Comparison of ENCODE assay signal across 26 cellular contexts in the genomic region with DNA sequence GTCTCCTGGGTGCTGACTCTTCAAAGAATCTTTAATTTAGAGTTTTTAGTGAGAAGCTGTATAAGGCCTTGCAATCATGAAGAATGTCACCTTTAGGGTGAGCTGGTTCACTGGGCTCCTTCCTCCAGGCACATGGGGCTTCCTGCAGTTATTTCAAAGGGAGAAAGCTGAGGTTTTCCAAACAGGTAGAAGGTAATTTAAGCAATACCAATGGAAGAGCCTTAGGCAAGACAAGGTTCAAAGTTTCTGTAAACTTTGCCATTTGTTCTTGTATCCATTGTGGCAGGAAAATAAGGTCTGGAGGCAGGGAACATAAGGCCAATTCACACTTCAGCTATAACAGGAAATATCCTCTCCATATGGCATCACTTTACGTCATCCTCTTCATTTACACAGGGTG.
A peak's percentile ranks its signal among the peaks of the same experiment; 100 is the strongest.
DNase-seq lines count a peak whose midpoint lies in the region; ATAC-seq, FAIRE-seq and TF ChIP-seq lines count a peak whose summit lies in the region.
"Had no signal": no experiment of that assay in that cellular context is flagged by ENCODE, and none has a peak within 500 bp of the region (broad histone marks: within the 10 kb centered on the region; RNA-seq: fewer than 3 reads in every experiment).

No MANE protein-coding gene starts in this region.

- H3K9me3 Mint-ChIP-seq in mesothelial cell of epicardium (peaks cover 11% of the 10 kb centered on the region), type B pancreatic cell (peaks cover 5% of the 10 kb centered on the region)
- H3K9me3 Mint-ChIP-seq: activated CD8-positive, alpha-beta T cell treated with anti-CD3 and anti-CD28 coated beads for 36 hours; activated T-helper 2 cell treated with anti-CD3 and anti-CD28 coated beads, Interferon-gamma antibody, Interleukin-2, Interleukin-4, amounts not matched to agents 10 μg/mL and 5 μg/mL and 100 μg/mL, durations not matched to agents 14 hours and 24 hours and 36 hours; stimulated activated naive CD8-positive, alpha-beta T cell treated with anti-CD3 and anti-CD28 coated beads, Interleukin-15, Interleukin-2, amounts not matched to agents 100 ng/mL and 50 ng/mL, for 24 hours had no signal

- H3K27ac Mint-ChIP-seq in mesothelial cell of epicardium (peak overlapping the region; percentile 47), type B pancreatic cell (peak overlapping the region; percentile 43)
- H3K27ac Mint-ChIP-seq: activated CD8-positive, alpha-beta T cell treated with anti-CD3 and anti-CD28 coated beads for 36 hours; activated naive CD4-positive, alpha-beta T cell treated with anti-CD3 and anti-CD28 coated beads, Interleukin-2, amount 50 U/mL, for 72 hours; activated T-helper 2 cell treated with anti-CD3 and anti-CD28 coated beads, Interferon-gamma antibody, Interleukin-2, Interleukin-4, amounts not matched to agents 10 μg/mL and 5 μg/mL and 100 μg/mL, durations not matched to agents 14 hours and 24 hours and 36 hours; CD14-positive monocyte; stimulated activated naive CD8-positive, alpha-beta T cell treated with anti-CD3 and anti-CD28 coated beads, Interleukin-15, Interleukin-2, amounts not matched to agents 100 ng/mL and 50 ng/mL, for 24 hours; T-helper 17 cell had no signal

- TF ChIP-seq CTCF in adrenal gland (IDR thresholded peaks at IDR 0.05) (no peak), mesothelial cell of epicardium (IDR thresholded peaks at IDR 0.05; ENCODE audit: unreplicated experiment) (no peak), type B pancreatic cell (conservative IDR thresholded peaks at IDR 0.05) (no peak), suprapubic skin (IDR thresholded peaks at IDR 0.05) (no peak)

- H3K27me3 Mint-ChIP-seq in mesothelial cell of epicardium (ENCODE audit: low read depth) (no peaks in the 10 kb centered on the region), type B pancreatic cell (no peaks in the 10 kb centered on the region)
- H3K27me3 Mint-ChIP-seq: progenitor cell of endocrine pancreas had no signal

- H3K27me3 ChIP-seq in adrenal gland (no peaks in the 10 kb centered on the region), suprapubic skin (no peaks in the 10 kb centered on the region)
- H3K27me3 ChIP-seq: thyroid gland had no signal

- H3K27ac ChIP-seq in adrenal gland (peak overlapping the region in 3 of 5 donors; percentile 5 to 41 (median 6)), suprapubic skin (no peak overlapping the region)
- H3K27ac ChIP-seq: neutrophil, thyroid gland had no signal

- H3K4me1 Mint-ChIP-seq in mesothelial cell of epicardium (peaks cover 43% of the 10 kb centered on the region), type B pancreatic cell (ENCODE audit: unreplicated experiment) (peaks cover 22% of the 10 kb centered on the region)
- H3K4me1 Mint-ChIP-seq: CD14-positive monocyte, T-helper 17 cell had no signal

- H3K36me3 ChIP-seq in adrenal gland (replicated peaks in 1 of 2) (no peaks in the 10 kb centered on the region), suprapubic skin (no peaks in the 10 kb centered on the region)
- H3K36me3 ChIP-seq: neutrophil, thyroid gland had no signal

- TF ChIP-seq POLR2A in adrenal gland (IDR thresholded peaks at IDR 0.05) (no peak), suprapubic skin (IDR thresholded peaks at IDR 0.05) (no peak)

- DNase-seq in HTR-8/SVneo (ENCODE audit: insufficient read length, low spot score): no peak
- no peak for DNase-seq in adrenal gland
- no peak for DNase-seq in mesothelial cell of epicardium (ENCODE audit: low spot score in 2 of 2, unreplicated experiment in 2 of 2)
- DNase-seq in type B pancreatic cell (ENCODE audit: extremely low spot score, unreplicated experiment): no peak
- no peak for DNase-seq in suprapubic skin (ENCODE audit: low spot score in 2 of 2)
- no peak for DNase-seq in dedifferentiated amniotic fluid mesenchymal stem cell (ENCODE audit: extremely low spot score)
- DNase-seq: activated CD8-positive, alpha-beta T cell treated with anti-CD3 and anti-CD28 coated beads for 36 hours; anterior cingulate cortex; cortex of kidney; DND-41; head of caudate nucleus; KBM-7; MM.1S; NCI-H2029; NCI-H226; NCI-H748 treated with DMSO at 0.1 percent for 48 hours; RPMI8226; T-helper 17 cell; thyroid gland had no signal

- 0% methylated on average over 1 of the region's 1 CpG; no CpG with 5 or more reads in 2 of the 4 donors for WGBS in adrenal gland, 4 donors
- 0% methylated on average over 1 of the region's 1 CpG for WGBS in suprapubic skin

- H3K9me3 ChIP-seq in adrenal gland (replicated peaks in 1 of 3) (no peaks in the 10 kb centered on the region), suprapubic skin (no peaks in the 10 kb centered on the region)
- H3K9me3 ChIP-seq: neutrophil, thyroid gland had no signal

- H3K4me3 Mint-ChIP-seq in mesothelial cell of epicardium (no peak overlapping the region), type B pancreatic cell (no peak overlapping the region)
- H3K4me3 Mint-ChIP-seq: activated CD8-positive, alpha-beta T cell treated with anti-CD3 and anti-CD28 coated beads for 36 hours; stimulated activated naive CD8-positive, alpha-beta T cell treated with anti-CD3 and anti-CD28 coated beads, Interleukin-15, Interleukin-2, amounts not matched to agents 100 ng/mL and 50 ng/mL, for 24 hours; T-helper 17 cell had no signal

- FAIRE-seq in HTR-8/SVneo (lab: Jason Lieb, UNC): peak; percentile 42

- H3K4me3 ChIP-seq in adrenal gland (no peak overlapping the region), suprapubic skin (no peak overlapping the region)
- H3K4me3 ChIP-seq: thyroid gland had no signal

- ATAC-seq in HG02884 (IDR thresholded peaks at IDR 0.05; ENCODE audit: unreplicated experiment): no peak
- ATAC-seq: activated CD8-positive, alpha-beta T cell treated with anti-CD3 and anti-CD28 coated beads for 36 hours; activated naive CD4-positive, alpha-beta T cell treated with anti-CD3 and anti-CD28 coated beads, Interleukin-2, amount 50 U/mL, for 72 hours; T-helper 17 cell had no signal

- intact Hi-C loops in adrenal gland (cut with DNase I): no loop called here

- TF ChIP-seq EP300 in suprapubic skin (IDR thresholded peaks at IDR 0.05): no peak

- peaks cover 6% of the 10 kb centered on the region in 2 donors for H3K4me1 ChIP-seq in adrenal gland (replicated peaks in 1 of 2)
- peaks cover 5% of the 10 kb centered on the region for H3K4me1 ChIP-seq in suprapubic skin
- H3K4me1 ChIP-seq: thyroid gland had no signal

- H3K36me3 Mint-ChIP-seq in mesothelial cell of epicardium: peaks cover 4% of the 10 kb centered on the region
- H3K36me3 Mint-ChIP-seq in type B pancreatic cell: peaks cover 7% of the 10 kb centered on the region
- H3K36me3 Mint-ChIP-seq: activated naive CD4-positive, alpha-beta T cell treated with anti-CD3 and anti-CD28 coated beads, Interleukin-2, amount 50 U/mL, for 72 hours; CD14-positive monocyte had no signal
